ENCODE assay signal across 8 cellular contexts in genomic region chr7:157228864-157229422, GRCh38.
DNase-seq lines count a peak whose midpoint lies in the region; ATAC-seq and TF ChIP-seq lines count a peak whose summit lies in the region.

No MANE protein-coding gene starts in this region.

- peak; percentile 46; the same call in 2 of the 3 replicates for TF ChIP-seq CTCF in GM12872 (IDR thresholded peaks at IDR 0.05; ENCODE audit: insufficient read depth, low read depth, low read length)
- peak; percentile 51 for TF ChIP-seq CTCF in fibroblast of pulmonary artery (IDR thresholded peaks at IDR 0.05; ENCODE audit: low read length, missing control alignments)

- peak; percentile 14 to 24 for DNase-seq in AML-193 (lab: John Stamatoyannopoulos, UW)
- DNase-seq in fibroblast of pulmonary artery (ENCODE audit: low read depth), result peak; percentile 45
- DNase-seq in NCI-H774 (lab: John Stamatoyannopoulos, UW), result no peak
- no peak for DNase-seq in GM19240 (ENCODE audit: insufficient read length, low spot score)
- no peak for DNase-seq in 8988T

- ATAC-seq in SK-N-SH treated with all-trans-retinoic acid at 6 μM for 48 hours (peak; percentile 81), HG02610 (IDR thresholded peaks at IDR 0.05; ENCODE audit: unreplicated experiment) (no peak)

- no peak overlapping the region for H3K4me3 ChIP-seq in fibroblast of pulmonary artery (replicated peaks; ENCODE audit: low read depth, low read length)

TF ChIP-seq in SK-N-SH treated with all-trans-retinoic acid at 6 μM for 48 hours, 23 proteins besides CTCF, POLR2A, EP300 and RAD21:
- TF ChIP-seq ZNF565 (CRISPR knock-in tag; conservative IDR thresholded peaks at IDR 0.05; ENCODE audit: low read depth) (no peak), PPARA (CRISPR knock-in tag; IDR thresholded peaks at IDR 0.05; ENCODE audit: borderline replicate concordance) (no peak), CSDC2 (CRISPR knock-in tag; IDR thresholded peaks at IDR 0.05) (no peak), TCF4 (CRISPR knock-in tag; IDR thresholded peaks at IDR 0.05; ENCODE audit: borderline replicate concordance) (no peak), TSHZ2 (CRISPR knock-in tag; IDR thresholded peaks at IDR 0.05) (no peak), ZNF8 (CRISPR knock-in tag; IDR thresholded peaks at IDR 0.05) (no peak), POU6F1 (CRISPR knock-in tag; IDR thresholded peaks at IDR 0.05; ENCODE audit: borderline replicate concordance, low read depth) (no peak), ESRRG (CRISPR knock-in tag; IDR thresholded peaks at IDR 0.05) (no peak), ZC3H10 (CRISPR knock-in tag; IDR thresholded peaks at IDR 0.05) (no peak), OSR1 (CRISPR knock-in tag; IDR thresholded peaks at IDR 0.05) (no peak), TOX (CRISPR knock-in tag; IDR thresholded peaks at IDR 0.05; ENCODE audit: borderline replicate concordance) (no peak), BACH2 (CRISPR knock-in tag; IDR thresholded peaks at IDR 0.05; ENCODE audit: borderline replicate concordance) (no peak), ZNF70 (CRISPR knock-in tag; IDR thresholded peaks at IDR 0.05) (no peak), ZFP3 (CRISPR knock-in tag; IDR thresholded peaks at IDR 0.05) (no peak), ZFP30 (CRISPR knock-in tag; IDR thresholded peaks at IDR 0.05) (no peak), CREB5 (CRISPR knock-in tag; IDR thresholded peaks at IDR 0.05; ENCODE audit: low read depth) (no peak), ARNTL (CRISPR knock-in tag; IDR thresholded peaks at IDR 0.05; ENCODE audit: borderline replicate concordance, low read depth) (no peak), SNAI2 (CRISPR knock-in tag; IDR thresholded peaks at IDR 0.05) (no peak), RARB (CRISPR knock-in tag; IDR thresholded peaks at IDR 0.05) (no peak)

Comparison
In these comparisons a context has a peak if more than half of its experiments do, and no peak if none do; other contexts are left out.
1. DNase-seq: peak in AML-193 (2 of 2) and fibroblast of pulmonary artery (single experiment); none in NCI-H774 (single experiment), GM19240 (single experiment) and 8988T (single experiment).